Comparison of ENCODE assay signal across 15 cellular contexts in the genomic region with DNA sequence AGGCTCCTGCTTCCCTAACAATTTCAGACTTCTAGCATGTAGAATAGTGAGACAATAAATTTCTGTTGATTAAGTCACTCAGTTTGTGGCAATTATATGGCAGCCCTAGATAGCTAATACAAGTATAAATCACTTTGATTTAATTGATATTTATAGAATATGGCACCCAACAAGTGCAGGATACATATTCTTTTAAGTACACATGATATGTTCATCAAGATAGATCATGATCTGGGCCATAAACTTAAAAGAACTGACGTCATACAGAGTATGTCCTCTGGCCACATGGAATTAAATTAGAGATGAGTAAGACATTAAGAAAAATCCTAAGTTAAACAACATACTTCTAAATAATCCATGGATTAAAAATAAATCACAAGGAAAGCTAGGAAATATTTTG.
DNase-seq lines count a peak whose midpoint lies in the region; ATAC-seq lines count a peak whose summit lies in the region.
"Had no signal": no experiment of that assay in that cellular context is flagged by ENCODE, and none has a peak within 500 bp of the region (broad histone marks: within the 10 kb centered on the region; RNA-seq: fewer than 3 reads in every experiment).

No MANE protein-coding gene starts in this region.

- no peaks in the 10 kb centered on the region for H3K27me3 ChIP-seq in mesendoderm (ENCODE audit: insufficient read depth, low read length, poor library complexity)
- H3K27me3 ChIP-seq: BLaER1 treated with 17β-estradiol and CSF1 and Interleukin-3, amounts not matched to agents 10 nM and 100 nM had no signal

- ATAC-seq in esophagus mucosa (peak; percentile 38), GM18861 (IDR thresholded peaks at IDR 0.05; ENCODE audit: unreplicated experiment) (no peak)
- ATAC-seq: A549 had no signal

- no peak overlapping the region for H3K18ac ChIP-seq in mesendoderm (ENCODE audit: low read length)

- no peak overlapping the region for H3K23ac ChIP-seq in mesendoderm (ENCODE audit: low read length)

- H4K8ac ChIP-seq in mesendoderm (ENCODE audit: low read depth, low read length): no peak overlapping the region

- no peak overlapping the region for H4K5ac ChIP-seq in mesendoderm (ENCODE audit: low read length)

- H3K9ac ChIP-seq in mesendoderm (ENCODE audit: low read length): no peak overlapping the region
- H3K9ac ChIP-seq: BLaER1 treated with 17β-estradiol and CSF1 and Interleukin-3, amounts not matched to agents 10 nM and 100 nM had no signal

- no peaks in the 10 kb centered on the region for H3K4me1 ChIP-seq in mesendoderm (ENCODE audit: control insufficient read depth, low read depth, low read length)
- H3K4me1 ChIP-seq: A549; BLaER1 treated with 17β-estradiol and CSF1 and Interleukin-3, amounts not matched to agents 10 nM and 100 nM; HAP-1 had no signal

- no peak overlapping the region for H2BK5ac ChIP-seq in mesendoderm (ENCODE audit: low read length)

- H3K56ac ChIP-seq in mesendoderm (ENCODE audit: low read length): no peak overlapping the region

- H3K79me2 ChIP-seq in mesendoderm (ENCODE audit: control insufficient read depth, insufficient read depth, low read length): no peaks in the 10 kb centered on the region

- no peak overlapping the region for H3K4me2 ChIP-seq in mesendoderm (ENCODE audit: low read length)
- H3K4me2 ChIP-seq: A549; BLaER1 treated with 17β-estradiol and CSF1 and Interleukin-3, amounts not matched to agents 10 nM and 100 nM had no signal

- H3K79me1 ChIP-seq in mesendoderm (ENCODE audit: low read length): no peaks in the 10 kb centered on the region

- no CpG with 5 or more reads among the region's 1 CpG for WGBS in mesendoderm (ENCODE audit: extremely low coverage, insufficient coverage, low lambda C conversion rate)

- no peak overlapping the region for H3K27ac ChIP-seq in mesendoderm (ENCODE audit: low read depth, low read length)
- H3K27ac ChIP-seq: A549; BLaER1 treated with 17β-estradiol and CSF1 and Interleukin-3, amounts not matched to agents 10 nM and 100 nM; HL-60 had no signal

- H3K36me3 ChIP-seq in mesendoderm (ENCODE audit: control insufficient read depth, insufficient read depth, low read length): no peaks in the 10 kb centered on the region
- H3K36me3 ChIP-seq: BLaER1 treated with 17β-estradiol and CSF1 and Interleukin-3, amounts not matched to agents 10 nM and 100 nM; HAP-1 had no signal

- peak overlapping the region; percentile 57 for H2BK15ac ChIP-seq in mesendoderm (replicated peaks; ENCODE audit: low read depth)

- DNase-seq in EH (ENCODE audit: low read depth): peak; percentile 82
- peak; percentile 40 for DNase-seq in HCEC 1CT
- no peak for DNase-seq in mesendoderm
- no peak for DNase-seq in OCI-M2 (lab: John Stamatoyannopoulos, UW; ENCODE audit: unreplicated experiment)
- no peak for DNase-seq in NCI-H2196 treated with DMSO at 0.1 percent for 48 hours (lab: John Stamatoyannopoulos, UW; ENCODE audit: unreplicated experiment)
- no peak for DNase-seq in HT-29 (ENCODE audit: low spot score)
- DNase-seq: CD4-positive, CD25-positive, alpha-beta regulatory T cell; DMS53; KG1 had no signal

- H2BK120ac ChIP-seq in mesendoderm (ENCODE audit: low read depth, low read length): no peak overlapping the region

- H3K4me3 ChIP-seq in mesendoderm (ENCODE audit: low read length): no peak overlapping the region
- H3K4me3 ChIP-seq: A549; BLaER1 treated with 17β-estradiol and CSF1 and Interleukin-3, amounts not matched to agents 10 nM and 100 nM; HAP-1 had no signal

- H3K4ac ChIP-seq in mesendoderm (ENCODE audit: low read depth, low read length): no peak overlapping the region

- no peak overlapping the region for H2AK5ac ChIP-seq in mesendoderm (ENCODE audit: low read length)

Comparison
In these comparisons a context has a peak if more than half of its experiments do, and no peak if none do; other contexts are left out.
1. DNase-seq: peak in EH (single experiment) and HCEC 1CT (single experiment); none in mesendoderm (single experiment), OCI-M2 (single experiment), NCI-H2196 treated with DMSO at 0.1 percent for 48 hours (single experiment) and HT-29 (single experiment).